ENCODE assay signal across 7 cellular contexts in genomic region chr17:44174427-44174826, GRCh38. TPM values are rescaled to one million over a fixed set of nuclear protein-coding genes. Genes with fewer than 3 reads are reported as not detected.
"Had no signal": no experiment of that assay in that cellular context is flagged by ENCODE, and none has a peak within 500 bp of the region (broad histone marks: within the 10 kb centered on the region; RNA-seq: fewer than 3 reads in every experiment).

No MANE protein-coding gene starts in this region.

- H2AFZ ChIP-seq: GM23248 had no signal

- DNase-seq: GM23248, GOT3, H7, IMR-90 had no signal

- H3K4me3 ChIP-seq: GM23248, HAP-1 had no signal

- H3K4me1 ChIP-seq: HAP-1 had no signal

- H3K9me3 ChIP-seq: HAP-1 had no signal

- ATAC-seq: HCT116 had no signal

- H3K27ac ChIP-seq: GM23248 had no signal

RNA-seq across cellular contexts. Expression of gene ASB16, which starts 3.9 kb away (rescaled TPM):
- total RNA-seq: GM23248, H4, IMR-90 had no signal
